Comparison of ENCODE assay signal across 1 cellular context in the genomic region with DNA sequence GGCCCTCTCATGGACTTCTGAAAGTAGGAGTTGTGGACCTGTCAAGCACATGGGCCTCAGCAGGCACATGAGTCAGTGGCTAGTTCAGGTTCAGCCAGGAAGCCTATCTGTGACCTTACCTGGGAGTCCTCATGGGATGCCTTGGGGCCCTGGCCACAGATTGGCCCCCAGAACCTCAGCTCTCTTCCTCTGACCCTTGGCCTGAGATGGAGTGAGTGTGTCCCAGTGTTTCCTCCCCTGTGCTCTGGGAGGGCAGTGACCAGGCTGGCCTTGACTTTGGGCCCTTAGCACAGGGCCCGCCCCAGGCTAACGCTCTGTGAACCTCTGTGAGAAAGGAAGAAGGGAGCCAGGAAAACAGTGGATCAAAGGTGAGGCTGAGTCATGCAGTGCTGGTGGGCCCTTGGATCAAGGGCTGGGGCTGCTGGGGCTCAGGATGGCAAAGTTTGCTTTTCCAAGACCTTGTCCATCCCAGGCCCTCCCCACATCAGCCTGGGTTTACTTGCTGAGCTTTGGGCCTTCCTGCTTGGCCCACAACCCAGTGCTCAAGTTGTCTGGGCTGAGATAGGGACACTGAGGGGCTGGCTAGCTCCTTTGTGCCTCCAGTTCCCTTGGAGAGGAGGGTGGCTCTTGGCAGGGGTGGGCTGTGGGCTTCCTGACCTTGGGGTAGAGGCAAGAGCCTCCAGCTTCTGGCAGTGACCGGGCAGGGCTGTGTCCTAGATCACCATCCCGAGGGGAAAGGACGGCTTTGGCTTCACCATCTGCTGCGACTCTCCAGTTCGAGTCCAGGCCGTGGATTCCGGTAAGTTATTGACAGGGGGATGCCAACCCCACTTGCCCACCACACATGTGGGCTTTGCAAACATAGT.
TF ChIP-seq lines count a peak whose summit lies in the region.

No MANE protein-coding gene starts in this region.

TF ChIP-seq in HepG2, 621 proteins besides CTCF, POLR2A, EP300 and RAD21 (continued from another document and continues in another):
- TF ChIP-seq RCOR2 (CRISPR knock-in tag; IDR thresholded peaks at IDR 0.05) = peak; percentile 94
- peak; percentile 93; the same call in 1 of the 2 replicates for TF ChIP-seq ZNF747 (CRISPR knock-in tag; IDR thresholded peaks at IDR 0.05; ENCODE audit: borderline replicate concordance)
- no peak for TF ChIP-seq NAIF1 (CRISPR knock-in tag; IDR thresholded peaks at IDR 0.05; ENCODE audit: borderline replicate concordance)
- TF ChIP-seq ZNF329 (CRISPR knock-in tag; IDR thresholded peaks at IDR 0.05; ENCODE audit: low read depth) = peak; percentile 78; the same call in 1 of the 2 replicates
- 0 out of 2 replicates have a peak, but pooled peaks have one; percentile 48 for TF ChIP-seq ZNF674 (CRISPR knock-in tag; IDR thresholded peaks at IDR 0.05; ENCODE audit: low read depth)
- TF ChIP-seq ZNF790 (CRISPR knock-in tag; IDR thresholded peaks at IDR 0.05; ENCODE audit: borderline replicate concordance) = no peak; the same call in 1 of the 2 replicates
- TF ChIP-seq, protein P1, sequence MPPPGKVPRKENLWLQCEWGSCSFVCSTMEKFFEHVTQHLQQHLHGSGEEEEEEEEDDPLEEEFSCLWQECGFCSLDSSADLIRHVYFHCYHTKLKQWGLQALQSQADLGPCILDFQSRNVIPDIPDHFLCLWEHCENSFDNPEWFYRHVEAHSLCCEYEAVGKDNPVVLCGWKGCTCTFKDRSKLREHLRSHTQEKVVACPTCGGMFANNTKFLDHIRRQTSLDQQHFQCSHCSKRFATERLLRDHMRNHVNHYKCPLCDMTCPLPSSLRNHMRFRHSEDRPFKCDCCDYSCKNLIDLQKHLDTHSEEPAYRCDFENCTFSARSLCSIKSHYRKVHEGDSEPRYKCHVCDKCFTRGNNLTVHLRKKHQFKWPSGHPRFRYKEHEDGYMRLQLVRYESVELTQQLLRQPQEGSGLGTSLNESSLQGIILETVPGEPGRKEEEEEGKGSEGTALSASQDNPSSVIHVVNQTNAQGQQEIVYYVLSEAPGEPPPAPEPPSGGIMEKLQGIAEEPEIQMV (CRISPR knock-in tag; IDR thresholded peaks at IDR 0.05; ENCODE audit: low read depth) = 0 out of 2 replicates have a peak, but pooled peaks have one; percentile 89
- peak; percentile 100 for TF ChIP-seq ZNF350 (CRISPR knock-in tag; IDR thresholded peaks at IDR 0.05; ENCODE audit: borderline replicate concordance, low read depth)
- TF ChIP-seq, protein P2, sequence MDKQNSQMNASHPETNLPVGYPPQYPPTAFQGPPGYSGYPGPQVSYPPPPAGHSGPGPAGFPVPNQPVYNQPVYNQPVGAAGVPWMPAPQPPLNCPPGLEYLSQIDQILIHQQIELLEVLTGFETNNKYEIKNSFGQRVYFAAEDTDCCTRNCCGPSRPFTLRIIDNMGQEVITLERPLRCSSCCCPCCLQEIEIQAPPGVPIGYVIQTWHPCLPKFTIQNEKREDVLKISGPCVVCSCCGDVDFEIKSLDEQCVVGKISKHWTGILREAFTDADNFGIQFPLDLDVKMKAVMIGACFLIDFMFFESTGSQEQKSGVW (CRISPR knock-in tag; IDR thresholded peaks at IDR 0.05; ENCODE audit: borderline replicate concordance) = no peak
- no peak for TF ChIP-seq HNRNPH1 (optimal IDR thresholded peaks at IDR 0.05; ENCODE audit: low read depth, low read length)
- TF ChIP-seq KAT7 (CRISPR knock-in tag; IDR thresholded peaks at IDR 0.05; ENCODE audit: borderline replicate concordance) = peak; percentile 65; the same call in 1 of the 2 replicates
- no peak for TF ChIP-seq ZNF446 (CRISPR knock-in tag; IDR thresholded peaks at IDR 0.05)
- TF ChIP-seq, protein P3, sequence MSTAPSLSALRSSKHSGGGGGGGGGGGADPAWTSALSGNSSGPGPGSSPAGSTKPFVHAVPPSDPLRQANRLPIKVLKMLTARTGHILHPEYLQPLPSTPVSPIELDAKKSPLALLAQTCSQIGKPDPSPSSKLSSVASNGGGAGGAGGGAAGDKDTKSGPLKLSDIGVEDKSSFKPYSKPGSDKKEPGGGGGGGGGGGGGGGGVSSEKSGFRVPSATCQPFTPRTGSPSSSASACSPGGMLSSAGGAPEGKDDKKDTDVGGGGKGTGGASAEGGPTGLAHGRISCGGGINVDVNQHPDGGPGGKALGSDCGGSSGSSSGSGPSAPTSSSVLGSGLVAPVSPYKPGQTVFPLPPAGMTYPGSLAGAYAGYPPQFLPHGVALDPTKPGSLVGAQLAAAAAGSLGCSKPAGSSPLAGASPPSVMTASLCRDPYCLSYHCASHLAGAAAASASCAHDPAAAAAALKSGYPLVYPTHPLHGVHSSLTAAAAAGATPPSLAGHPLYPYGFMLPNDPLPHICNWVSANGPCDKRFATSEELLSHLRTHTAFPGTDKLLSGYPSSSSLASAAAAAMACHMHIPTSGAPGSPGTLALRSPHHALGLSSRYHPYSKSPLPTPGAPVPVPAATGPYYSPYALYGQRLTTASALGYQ (CRISPR knock-in tag; IDR thresholded peaks at IDR 0.05) = peak; percentile 92; the same call in 1 of the 2 replicates
- peak; percentile 96 for TF ChIP-seq TOPORS (CRISPR knock-in tag; IDR thresholded peaks at IDR 0.05)
- TF ChIP-seq NFYC (CRISPR knock-in tag; IDR thresholded peaks at IDR 0.05) = peak; percentile 57; the same call in 1 of the 2 replicates
- TF ChIP-seq NFKB2 (CRISPR knock-in tag; IDR thresholded peaks at IDR 0.05; ENCODE audit: borderline replicate concordance) = peak; percentile 65; the same call in 1 of the 2 replicates
- no peak for TF ChIP-seq ZNF382 (CRISPR knock-in tag; IDR thresholded peaks at IDR 0.05; ENCODE audit: borderline replicate concordance)
- peak; percentile 81 for TF ChIP-seq ZSCAN21 (CRISPR knock-in tag; IDR thresholded peaks at IDR 0.05; ENCODE audit: borderline replicate concordance)
- TF ChIP-seq PHB2 (IDR thresholded peaks at IDR 0.05; ENCODE audit: partially characterized antibody) = no peak
- TF ChIP-seq, protein P4, sequence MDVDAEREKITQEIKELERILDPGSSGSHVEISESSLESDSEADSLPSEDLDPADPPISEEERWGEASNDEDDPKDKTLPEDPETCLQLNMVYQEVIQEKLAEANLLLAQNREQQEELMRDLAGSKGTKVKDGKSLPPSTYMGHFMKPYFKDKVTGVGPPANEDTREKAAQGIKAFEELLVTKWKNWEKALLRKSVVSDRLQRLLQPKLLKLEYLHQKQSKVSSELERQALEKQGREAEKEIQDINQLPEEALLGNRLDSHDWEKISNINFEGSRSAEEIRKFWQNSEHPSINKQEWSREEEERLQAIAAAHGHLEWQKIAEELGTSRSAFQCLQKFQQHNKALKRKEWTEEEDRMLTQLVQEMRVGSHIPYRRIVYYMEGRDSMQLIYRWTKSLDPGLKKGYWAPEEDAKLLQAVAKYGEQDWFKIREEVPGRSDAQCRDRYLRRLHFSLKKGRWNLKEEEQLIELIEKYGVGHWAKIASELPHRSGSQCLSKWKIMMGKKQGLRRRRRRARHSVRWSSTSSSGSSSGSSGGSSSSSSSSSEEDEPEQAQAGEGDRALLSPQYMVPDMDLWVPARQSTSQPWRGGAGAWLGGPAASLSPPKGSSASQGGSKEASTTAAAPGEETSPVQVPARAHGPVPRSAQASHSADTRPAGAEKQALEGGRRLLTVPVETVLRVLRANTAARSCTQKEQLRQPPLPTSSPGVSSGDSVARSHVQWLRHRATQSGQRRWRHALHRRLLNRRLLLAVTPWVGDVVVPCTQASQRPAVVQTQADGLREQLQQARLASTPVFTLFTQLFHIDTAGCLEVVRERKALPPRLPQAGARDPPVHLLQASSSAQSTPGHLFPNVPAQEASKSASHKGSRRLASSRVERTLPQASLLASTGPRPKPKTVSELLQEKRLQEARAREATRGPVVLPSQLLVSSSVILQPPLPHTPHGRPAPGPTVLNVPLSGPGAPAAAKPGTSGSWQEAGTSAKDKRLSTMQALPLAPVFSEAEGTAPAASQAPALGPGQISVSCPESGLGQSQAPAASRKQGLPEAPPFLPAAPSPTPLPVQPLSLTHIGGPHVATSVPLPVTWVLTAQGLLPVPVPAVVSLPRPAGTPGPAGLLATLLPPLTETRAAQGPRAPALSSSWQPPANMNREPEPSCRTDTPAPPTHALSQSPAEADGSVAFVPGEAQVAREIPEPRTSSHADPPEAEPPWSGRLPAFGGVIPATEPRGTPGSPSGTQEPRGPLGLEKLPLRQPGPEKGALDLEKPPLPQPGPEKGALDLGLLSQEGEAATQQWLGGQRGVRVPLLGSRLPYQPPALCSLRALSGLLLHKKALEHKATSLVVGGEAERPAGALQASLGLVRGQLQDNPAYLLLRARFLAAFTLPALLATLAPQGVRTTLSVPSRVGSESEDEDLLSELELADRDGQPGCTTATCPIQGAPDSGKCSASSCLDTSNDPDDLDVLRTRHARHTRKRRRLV (CRISPR knock-in tag; IDR thresholded peaks at IDR 0.05) = no peak
- TF ChIP-seq ZNF451 (CRISPR knock-in tag; IDR thresholded peaks at IDR 0.05) = peak; percentile 72; the same call in 1 of the 2 replicates
- TF ChIP-seq GTF2F1 (IDR thresholded peaks at IDR 0.05; ENCODE audit: low read length) = no peak
- TF ChIP-seq ZBTB42 (CRISPR knock-in tag; IDR thresholded peaks at IDR 0.05) = 0 out of 2 replicates have a peak, but pooled peaks have one; percentile 30
- TF ChIP-seq ZNF33A (CRISPR knock-in tag; IDR thresholded peaks at IDR 0.05; ENCODE audit: borderline replicate concordance) = no peak
- TF ChIP-seq KAT8 (CRISPR knock-in tag; IDR thresholded peaks at IDR 0.05) = peak; percentile 82
- peak; percentile 94 for TF ChIP-seq ISL2 (CRISPR knock-in tag; IDR thresholded peaks at IDR 0.05)
- TF ChIP-seq KDM5A (IDR thresholded peaks at IDR 0.05; ENCODE audit: borderline replicate concordance, low read length) = no peak; the same call in 1 of the 2 replicates
- TF ChIP-seq PLRG1 (conservative IDR thresholded peaks at IDR 0.05) = no peak
- no peak for TF ChIP-seq ATF1 (CRISPR knock-in tag; IDR thresholded peaks at IDR 0.05)
- TF ChIP-seq ZSCAN20 (CRISPR knock-in tag; IDR thresholded peaks at IDR 0.05; ENCODE audit: borderline replicate concordance) = no peak
- TF ChIP-seq NR2F2 (IDR thresholded peaks at IDR 0.05; ENCODE audit: borderline replicate concordance, low read depth) = peak; percentile 91
- TF ChIP-seq ZFP90 (CRISPR knock-in tag; IDR thresholded peaks at IDR 0.05; ENCODE audit: borderline replicate concordance) = peak; percentile 41; the same call in 1 of the 2 replicates
- TF ChIP-seq, protein P5, sequence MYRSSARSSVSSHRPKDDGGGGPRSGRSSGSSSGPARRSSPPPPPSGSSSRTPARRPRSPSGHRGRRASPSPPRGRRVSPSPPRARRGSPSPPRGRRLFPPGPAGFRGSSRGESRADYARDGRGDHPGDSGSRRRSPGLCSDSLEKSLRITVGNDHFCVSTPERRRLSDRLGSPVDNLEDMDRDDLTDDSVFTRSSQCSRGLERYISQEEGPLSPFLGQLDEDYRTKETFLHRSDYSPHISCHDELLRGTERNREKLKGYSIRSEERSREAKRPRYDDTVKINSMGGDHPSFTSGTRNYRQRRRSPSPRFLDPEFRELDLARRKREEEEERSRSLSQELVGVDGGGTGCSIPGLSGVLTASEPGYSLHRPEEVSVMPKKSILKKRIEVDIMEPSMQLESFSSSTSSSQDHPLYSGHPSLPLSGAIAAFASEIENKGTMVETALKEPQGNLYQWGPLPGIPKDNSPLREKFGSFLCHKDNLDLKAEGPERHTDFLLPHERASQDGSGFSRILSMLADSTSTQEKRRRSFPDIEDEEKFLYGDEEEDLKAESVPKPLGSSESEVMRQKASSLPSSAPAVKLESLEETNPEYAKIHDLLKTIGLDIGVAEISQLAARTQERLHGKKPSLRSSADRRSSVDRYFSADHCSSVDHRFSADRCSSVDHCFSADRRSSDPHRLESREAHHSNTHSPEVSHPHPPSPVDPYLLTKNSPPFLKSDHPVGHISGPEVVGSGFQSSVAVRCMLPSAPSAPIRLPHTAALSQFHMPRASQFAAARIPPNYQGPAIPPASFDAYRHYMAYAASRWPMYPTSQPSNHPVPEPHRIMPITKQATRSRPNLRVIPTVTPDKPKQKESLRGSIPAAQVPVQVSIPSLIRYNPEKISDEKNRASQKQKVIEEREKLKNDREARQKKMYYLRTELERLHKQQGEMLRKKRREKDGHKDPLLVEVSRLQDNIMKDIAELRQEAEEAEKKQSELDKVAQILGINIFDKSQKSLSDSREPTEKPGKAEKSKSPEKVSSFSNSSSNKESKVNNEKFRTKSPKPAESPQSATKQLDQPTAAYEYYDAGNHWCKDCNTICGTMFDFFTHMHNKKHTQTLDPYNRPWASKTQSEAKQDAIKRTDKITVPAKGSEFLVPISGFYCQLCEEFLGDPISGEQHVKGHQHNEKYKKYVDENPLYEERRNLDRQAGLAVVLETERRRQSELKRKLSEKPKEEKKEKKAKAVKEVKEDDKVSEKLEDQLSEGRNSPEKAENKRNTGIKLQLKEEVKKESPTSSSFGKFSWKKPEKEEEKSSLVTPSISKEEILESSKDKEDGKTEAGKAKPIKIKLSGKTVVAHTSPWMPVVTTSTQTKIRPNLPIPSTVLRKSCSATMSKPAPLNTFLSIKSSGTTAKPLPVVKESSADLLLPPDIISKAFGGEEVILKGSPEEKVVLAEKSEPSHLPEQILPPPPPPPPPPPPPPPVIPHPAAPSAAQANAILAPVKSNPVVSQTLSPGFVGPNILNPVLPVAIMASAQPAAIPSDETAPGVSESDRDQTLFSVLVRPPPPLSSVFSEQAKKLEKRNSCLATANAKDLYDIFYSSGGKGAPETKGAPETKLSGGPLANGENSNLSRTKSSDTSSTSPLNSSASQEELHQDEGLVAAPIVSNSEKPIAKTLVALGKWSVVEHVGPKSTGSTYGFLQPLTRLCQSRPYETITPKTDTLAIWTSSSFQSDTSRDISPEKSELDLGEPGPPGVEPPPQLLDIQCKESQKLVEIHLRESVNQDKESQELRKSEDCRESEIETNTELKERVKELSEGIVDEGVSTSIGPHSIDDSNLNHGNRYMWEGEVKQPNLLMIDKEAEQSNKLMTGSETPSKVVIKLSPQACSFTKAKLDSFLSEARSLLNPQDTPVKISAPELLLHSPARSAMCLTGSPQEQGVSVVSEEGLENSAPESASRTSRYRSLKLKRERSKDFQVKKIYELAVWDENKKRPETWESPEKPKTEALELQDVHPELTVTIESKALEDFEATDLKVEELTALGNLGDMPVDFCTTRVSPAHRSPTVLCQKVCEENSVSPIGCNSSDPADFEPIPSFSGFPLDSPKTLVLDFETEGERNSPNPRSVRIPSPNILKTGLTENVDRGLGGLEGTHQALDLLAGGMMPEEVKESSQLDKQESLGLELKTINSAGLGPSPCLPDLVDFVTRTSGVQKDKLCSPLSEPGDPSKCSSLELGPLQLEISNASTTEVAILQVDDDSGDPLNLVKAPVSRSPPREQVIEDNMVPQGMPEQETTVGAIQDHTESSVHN (CRISPR knock-in tag; IDR thresholded peaks at IDR 0.05) = peak; percentile 96
- TF ChIP-seq, protein P6, sequence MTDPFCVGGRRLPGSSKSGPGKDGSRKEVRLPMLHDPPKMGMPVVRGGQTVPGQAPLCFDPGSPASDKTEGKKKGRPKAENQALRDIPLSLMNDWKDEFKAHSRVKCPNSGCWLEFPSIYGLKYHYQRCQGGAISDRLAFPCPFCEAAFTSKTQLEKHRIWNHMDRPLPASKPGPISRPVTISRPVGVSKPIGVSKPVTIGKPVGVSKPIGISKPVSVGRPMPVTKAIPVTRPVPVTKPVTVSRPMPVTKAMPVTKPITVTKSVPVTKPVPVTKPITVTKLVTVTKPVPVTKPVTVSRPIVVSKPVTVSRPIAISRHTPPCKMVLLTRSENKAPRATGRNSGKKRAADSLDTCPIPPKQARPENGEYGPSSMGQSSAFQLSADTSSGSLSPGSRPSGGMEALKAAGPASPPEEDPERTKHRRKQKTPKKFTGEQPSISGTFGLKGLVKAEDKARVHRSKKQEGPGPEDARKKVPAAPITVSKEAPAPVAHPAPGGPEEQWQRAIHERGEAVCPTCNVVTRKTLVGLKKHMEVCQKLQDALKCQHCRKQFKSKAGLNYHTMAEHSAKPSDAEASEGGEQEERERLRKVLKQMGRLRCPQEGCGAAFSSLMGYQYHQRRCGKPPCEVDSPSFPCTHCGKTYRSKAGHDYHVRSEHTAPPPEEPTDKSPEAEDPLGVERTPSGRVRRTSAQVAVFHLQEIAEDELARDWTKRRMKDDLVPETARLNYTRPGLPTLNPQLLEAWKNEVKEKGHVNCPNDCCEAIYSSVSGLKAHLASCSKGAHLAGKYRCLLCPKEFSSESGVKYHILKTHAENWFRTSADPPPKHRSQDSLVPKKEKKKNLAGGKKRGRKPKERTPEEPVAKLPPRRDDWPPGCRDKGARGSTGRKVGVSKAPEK (CRISPR knock-in tag; IDR thresholded peaks at IDR 0.05; ENCODE audit: borderline replicate concordance) = no peak; the same call in 1 of the 2 replicates
